ENCODE assay signal across 10 cellular contexts in genomic region chr6:75611702-75612375, GRCh38. TPM values are rescaled to one million over a fixed set of nuclear protein-coding genes. Genes with fewer than 3 reads are reported as not detected.
A peak's percentile ranks its signal among the peaks of the same experiment; 100 is the strongest.
DNase-seq lines count a peak whose midpoint lies in the region; ATAC-seq and TF ChIP-seq lines count a peak whose summit lies in the region.
"Had no signal": no experiment of that assay in that cellular context is flagged by ENCODE, and none has a peak within 500 bp of the region (broad histone marks: within the 10 kb centered on the region; RNA-seq: fewer than 3 reads in every experiment).

No MANE protein-coding gene starts in this region.

- no peak for TF ChIP-seq POLR2A in gastrocnemius medialis (IDR thresholded peaks at IDR 0.05)

- peak; percentile 6 for DNase-seq in ELR (ENCODE audit: low read depth)
- DNase-seq in activated CD8-positive, alpha-beta memory T cell treated with anti-CD3 and anti-CD28 coated beads, Interleukin-2, amount 50 U/mL, for 1 hour (ENCODE audit: extremely low read depth) = peak; percentile 4
- no peak for DNase-seq in gastrocnemius medialis
- DNase-seq in NCI-H446 (lab: John Stamatoyannopoulos, UW) = no peak
- DNase-seq in amygdala (lab: John Stamatoyannopoulos, UW) = no peak
- no peak for DNase-seq in activated gamma-delta T cell treated with Interleukin-2 at 50 U/mL for 16 hours
- no peak for DNase-seq in NCI-H226
- DNase-seq: uterus had no signal

- H3K4me1 ChIP-seq in gastrocnemius medialis = peaks cover 44 to 61% of the 10 kb centered on the region in 2 donors

- peak overlapping the region; percentile 9 to 74 (median 28) for H3K27ac ChIP-seq in gastrocnemius medialis
- H3K27ac ChIP-seq: SJSA1 had no signal

- no peaks in the 10 kb centered on the region for H3K27me3 ChIP-seq in gastrocnemius medialis
- H3K27me3 ChIP-seq: SJSA1, uterus had no signal

- no peaks in the 10 kb centered on the region for H3K9me3 ChIP-seq in gastrocnemius medialis
- H3K9me3 ChIP-seq: SJSA1, uterus had no signal

- H3K36me3 ChIP-seq in gastrocnemius medialis = no peaks in the 10 kb centered on the region
- H3K36me3 ChIP-seq: uterus had no signal

- in situ Hi-C loops in gastrocnemius medialis (cut with MboI; ENCODE audit: low sequenced_read_pairs in 4 of 4) = no loop called here

- intact Hi-C loops in gastrocnemius medialis (cut with DNase I; ENCODE audit: low total_unique reads) = no loop called here

- H3K4me3 ChIP-seq in gastrocnemius medialis = no peak overlapping the region
- H3K4me3 ChIP-seq: SJSA1, uterus had no signal

- TF ChIP-seq CTCF in gastrocnemius medialis (IDR thresholded peaks at IDR 0.05 in 4 of 5, conservative IDR thresholded peaks at IDR 0.05 in 1 of 5) = no peak

- ATAC-seq in HG02763 (IDR thresholded peaks at IDR 0.05; ENCODE audit: unreplicated experiment) = peak; percentile 42
- no peak for ATAC-seq in gastrocnemius medialis

RNA-seq across cellular contexts. Expression of gene SENP6, which starts 10.2 kb away (rescaled TPM):
- total RNA-seq in gastrocnemius medialis = 10 to 100 TPM; 50.3 to 67.9 (median 57.6) TPM

Comparison
In these comparisons a context has a peak if more than half of its experiments do, and no peak if none do; other contexts are left out.
1. DNase-seq: peak in ELR (single experiment) and activated CD8-positive, alpha-beta memory T cell treated with anti-CD3 and anti-CD28 coated beads, Interleukin-2, amount 50 U/mL, for 1 hour (single experiment); none in gastrocnemius medialis (0 of 2), NCI-H446 (0 of 2), amygdala (0 of 56), activated gamma-delta T cell treated with Interleukin-2 at 50 U/mL for 16 hours (single experiment) and NCI-H226 (single experiment).